8 cellular contexts compared by ENCODE assay signal in the genomic region with DNA sequence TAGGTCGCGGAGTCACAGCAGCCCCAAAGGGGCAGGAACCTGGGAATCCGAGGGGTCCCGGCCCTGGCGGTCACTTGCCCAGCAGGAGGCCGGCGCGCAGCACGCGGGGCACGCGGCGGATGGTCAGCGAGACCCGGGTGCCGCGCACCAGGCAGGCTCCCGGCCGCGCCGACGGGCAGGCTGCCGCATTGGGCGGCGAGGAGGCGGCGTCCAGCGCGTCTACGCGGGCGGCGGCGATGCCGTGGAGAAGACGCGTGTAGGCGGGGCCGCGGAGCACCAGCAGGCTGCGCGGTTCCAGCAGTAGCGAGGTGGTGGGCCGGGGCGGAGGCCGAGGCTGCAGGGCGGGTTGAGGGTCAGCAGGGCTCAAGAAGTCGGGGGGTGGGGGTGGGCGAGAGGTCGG. TPM values are rescaled to one million over a fixed set of nuclear protein-coding genes. Genes with fewer than 3 reads are reported as not detected.
A peak's percentile ranks its signal among the peaks of the same experiment; 100 is the strongest.
DNase-seq lines count a peak whose midpoint lies in the region; ATAC-seq, FAIRE-seq and TF ChIP-seq lines count a peak whose summit lies in the region.

No MANE protein-coding gene starts in this region.

- no peak for TF ChIP-seq CTCF in HFFc6 (IDR thresholded peaks at IDR 0.05)
- no peak for TF ChIP-seq CTCF in GM12878 (IDR thresholded peaks at IDR 0.05 in 2 of 3, conservative IDR thresholded peaks at IDR 0.05 in 1 of 3; ENCODE audit: control insufficient read depth in 2 of 3, extremely low read depth in 1 of 3, insufficient read depth in 1 of 3, low read depth in 3 of 3, low read length in 3 of 3)
- TF ChIP-seq CTCF in sigmoid colon (IDR thresholded peaks at IDR 0.05) = no peak

- H3K4me1 ChIP-seq in SJSA1 (replicated peaks) = peaks cover 14% of the 10 kb centered on the region
- H3K4me1 ChIP-seq in GM12878 (ENCODE audit: control insufficient read depth, insufficient read depth, low read length) = no peaks in the 10 kb centered on the region; the same call in 1 of the 2 replicates
- H3K4me1 ChIP-seq in sigmoid colon = peaks cover 0 to 30% (median 26%) of the 10 kb centered on the region in 4 donors

- no peak overlapping the region for H2AFZ ChIP-seq in GM12878 (ENCODE audit: control insufficient read depth, low read depth, low read length)

- WGBS in GM12878 (ENCODE audit: insufficient coverage, insufficient replicate concordance, low lambda C conversion rate, missing lambda C conversion rate) = 7% methylated on average over 43 of the region's 50 CpGs
- 1 to 2% methylated on average over 50 of the region's 50 CpGs for WGBS in sigmoid colon, 2 donors

- DNase-seq in AG08396 (ENCODE audit: low spot score) (peak; percentile 90), HFFc6 (peak; percentile 32), SJSA1 (ENCODE audit: low read depth in 1 of 2, low spot score in 2 of 2) (no peak), GM12878 (ENCODE audit: low read depth, low spot score) (no peak), hypothalamus (lab: John Stamatoyannopoulos, UW) (peak in 33 of 51 donors; percentile 7 to 76 (median 48)), sigmoid colon (peak; percentile 90), SK-N-DZ (ENCODE audit: low spot score) (no peak)

- H3K27me3 ChIP-seq in SJSA1 (replicated peaks) (no peaks in the 10 kb centered on the region), GM12878 (replicated peaks in 1 of 2; ENCODE audit: control insufficient read depth in 2 of 2, insufficient read depth in 2 of 2, low read length in 1 of 2) (no peaks in the 10 kb centered on the region), sigmoid colon (no peaks in the 10 kb centered on the region)

- H3K4me3 Mint-ChIP-seq in HFFc6 = peak overlapping the region; percentile 80

- peak overlapping the region; percentile 14; the same call in 1 of the 2 replicates for H3K4me3 ChIP-seq in SJSA1
- H3K4me3 ChIP-seq in GM12878 = peak overlapping the region; percentile 47; the same call in 1 of the 2 replicates
- H3K4me3 ChIP-seq in sigmoid colon = peak overlapping the region; percentile 29 to 48 (median 44)

- no peak for TF ChIP-seq POLR2A in GM12878 (IDR thresholded peaks at IDR 0.05; ENCODE audit: low read depth, low read length)
- TF ChIP-seq POLR2A in sigmoid colon (IDR thresholded peaks at IDR 0.05) = no peak

- H3K9me3 Mint-ChIP-seq in HFFc6 = no peaks in the 10 kb centered on the region

- no TSS peak for BruUV-seq in GM12878 (replicated peaks; lab: Mats Ljungman, UMichigan)

- peaks cover 25% of the 10 kb centered on the region for H3K4me1 Mint-ChIP-seq in HFFc6 (ENCODE audit: low read depth)

- H3K27ac ChIP-seq in SJSA1 (no peak overlapping the region), GM12878 (ENCODE audit: control insufficient read depth, insufficient read depth) (no peak overlapping the region), sigmoid colon (peak overlapping the region; percentile 75 to 81 (median 79))

- H3K27me3 Mint-ChIP-seq in HFFc6 (ENCODE audit: insufficient read depth) = peaks cover 3% of the 10 kb centered on the region

- POLR2A ChIA-PET in GM12878 (lab: Charles Lee) = interaction anchor here (1.5 kb wide), 1 partner anchor 12 kb away, joined by 5 read pairs; no protein-coding TSS in a partner anchor

- H3K27ac Mint-ChIP-seq in HFFc6 = peak overlapping the region; percentile 32; the same call in 1 of the 2 replicates

- H3K79me2 ChIP-seq in GM12878 (ENCODE audit: control insufficient read depth, insufficient read depth, low read length) = peaks cover 9% of the 10 kb centered on the region

- SMC1A ChIA-PET in GM12878 (lab: Charles Lee; ENCODE audit: uncharacterized antibody, unreplicated experiment) = interaction anchor here (0.6 kb wide), 1 partner anchor 35 kb away, joined by 3 read pairs; no protein-coding TSS in a partner anchor

- TF ChIP-seq EP300 in GM12878 (IDR thresholded peaks at IDR 0.05; ENCODE audit: borderline replicate concordance in 1 of 2, control insufficient read depth in 1 of 2, low read depth in 2 of 2, low read length in 2 of 2) (no peak), sigmoid colon (IDR thresholded peaks at IDR 0.05) (no peak)

- H3K9me3 ChIP-seq in SJSA1 (replicated peaks) = no peaks in the 10 kb centered on the region
- no peaks in the 10 kb centered on the region for H3K9me3 ChIP-seq in GM12878 (replicated peaks; ENCODE audit: control insufficient read depth, insufficient read depth, low read length)
- H3K9me3 ChIP-seq in sigmoid colon = no peaks in the 10 kb centered on the region

- ATAC-seq in GM12878 = peak; percentile 61
- no peak for ATAC-seq in GM19324 (IDR thresholded peaks at IDR 0.05; ENCODE audit: low FRiP score, unreplicated experiment)

- RAD21 ChIA-PET in GM12878 (lab: Charles Lee; ENCODE audit: unreplicated experiment) = no interaction called here

- no peak for TF ChIP-seq RAD21 in GM12878 (IDR thresholded peaks at IDR 0.05; ENCODE audit: insufficient read depth, low read depth, low read length)

- H4K20me1 ChIP-seq in GM12878 (ENCODE audit: control insufficient read depth, insufficient read depth) = no peaks in the 10 kb centered on the region

- peak overlapping the region; percentile 66; the same call in 1 of the 2 replicates for H3K4me2 ChIP-seq in GM12878 (ENCODE audit: control insufficient read depth, insufficient read depth)

- H3K36me3 Mint-ChIP-seq in HFFc6 (ENCODE audit: low read depth) = no peaks in the 10 kb centered on the region

- intact Hi-C loops in GM12878 (cut with micrococcal nuclease; ENCODE audit: unreplicated experiment) (no loop called here), sigmoid colon (cut with DNase I) (no loop called here)

- no peak overlapping the region for H3K9ac ChIP-seq in GM12878 (ENCODE audit: control insufficient read depth, insufficient read depth, low read length)

- H3K36me3 ChIP-seq in SJSA1 (no peaks in the 10 kb centered on the region), GM12878 (ENCODE audit: control insufficient read depth in 2 of 2, insufficient read depth in 2 of 2, low read length in 1 of 2) (no peaks in the 10 kb centered on the region), sigmoid colon (no peaks in the 10 kb centered on the region)

- FAIRE-seq in GM12878 (lab: Jason Lieb, UNC) = no peak

- in situ Hi-C loops in GM12878 (cut with MboI) = no loop called here

- CTCF ChIA-PET in GM12878 (lab: Yijun Ruan, JAX) = interaction anchor here (1.7 kb wide), 1 partner anchor 11 kb away, joined by 6 read pairs; no protein-coding TSS in a partner anchor

RNA-seq across cellular contexts. Expression of gene SYNE4, which starts 0.6 kb away (rescaled TPM):
- total RNA-seq in HFFc6 (2021; fragmentation: NEBNext Ultra II Directional; extraction: Animal tissue kit (Norgen Biotek cat#: 25700)) = under 1 TPM; 0.07 to 0.40 (median 0.29) TPM
- 0.26 TPM in 1 of 2 replicates, not detected in the other for total RNA-seq in SJSA1 (2014; rRNA removed; shearing (Covaris generic))
- total RNA-seq in GM12878 (2013; cell fraction: nucleolus; rRNA removed) = 1.1 and 2.2 TPM in 2 replicates
- total RNA-seq in GM12878 (2014; rRNA removed) = 0.68 and 0.87 TPM in 2 replicates
- total RNA-seq in GM12878 (2014; rRNA removed; fragmentation: Illumina TruSeq; extraction: Trizol) = 0.09 and 0.76 TPM in 2 replicates
- total RNA-seq in GM12878 (2021) = 0.72 and 1.2 TPM in 2 replicates
- 0.47 TPM for polyA plus RNA-seq in GM12878 (2011; ENCODE audit: low read depth)
- 0.90 and 1.1 TPM in 2 replicates for polyA plus RNA-seq in GM12878 (2011; rRNA removed)
- 0.73 and 1.2 TPM in 2 replicates for polyA plus RNA-seq in GM12878 (2011; cell fraction: cytosol; rRNA removed)
- polyA plus RNA-seq in GM12878 (2011; cell fraction: nucleus; rRNA removed) = 7.5 and 7.7 TPM in 2 replicates
- 1.1 and 1.3 TPM in 2 replicates for polyA plus RNA-seq in GM12878 (2012)
- 0.68 and 0.93 TPM in 2 replicates for polyA plus RNA-seq in GM12878 (2014; fragmentation: Illumina TruSeq; extraction: Trizol)
- polyA plus RNA-seq in GM12878 (2014; fragmentation: Nextera tagmentation; extraction: Ambion mirVana) = under 1 TPM; 0.35 to 0.69 TPM
- polyA plus RNA-seq in GM12878 (2014; rRNA removed) = 0.72 and 1.2 TPM in 2 replicates
- under 1 TPM; 0.71 to 0.81 TPM for polyA plus RNA-seq in GM12878 (2016; fragmentation: Nextera tagmentation; extraction: Ambion mirVana)
- 0.29 and 1.1 TPM in 2 replicates for polyA minus RNA-seq in GM12878 (2011; rRNA and poly(A)+ RNA removed)
- polyA minus RNA-seq in GM12878 (2011; cell fraction: cytosol; rRNA and poly(A)+ RNA removed) = not detected in 2 replicates
- 0.85 and 1.8 TPM in 2 replicates for polyA minus RNA-seq in GM12878 (2011; cell fraction: nucleus; rRNA and poly(A)+ RNA removed)
- total RNA-seq in sigmoid colon = under 1 TPM; 0.28 to 0.82 (median 0.76) TPM
- polyA plus RNA-seq in sigmoid colon = 1 to 10 TPM; 3.9 to 7.8 (median 6.0) TPM
- 0.73 and 0.95 TPM in 2 replicates for polyA plus RNA-seq in SK-N-DZ (2014; cell fraction: cytosol; rRNA removed)
- polyA plus RNA-seq in SK-N-DZ (2014; cell fraction: nucleus; rRNA removed) = 4.6 and 5.3 TPM in 2 replicates

RNA-seq across cellular contexts. Expression of gene ALKBH6, which starts 4.8 kb away (rescaled TPM):
- total RNA-seq in HFFc6 (2021; fragmentation: NEBNext Ultra II Directional; extraction: Animal tissue kit (Norgen Biotek cat#: 25700)) = 10 to 100 TPM; 25.3 to 31.5 (median 28.5) TPM
- 17.1 and 37.1 TPM in 2 replicates for total RNA-seq in SJSA1 (2014; rRNA removed; shearing (Covaris generic))
- 23.5 and 26.3 TPM in 2 replicates for total RNA-seq in GM12878 (2013; cell fraction: nucleolus; rRNA removed)
- total RNA-seq in GM12878 (2014; rRNA removed) (37.1 and 42.5 TPM in 2 replicates), GM12878 (2014; rRNA removed; fragmentation: Illumina TruSeq; extraction: Trizol) (22.0 and 22.7 TPM in 2 replicates), GM12878 (2021) (31.4 and 32.0 TPM in 2 replicates), sigmoid colon (10 to 100 TPM; 19.9 to 31.7 (median 26.6) TPM)
- 32.0 TPM for polyA plus RNA-seq in GM12878 (2011; ENCODE audit: low read depth)
- polyA plus RNA-seq in GM12878 (2011; rRNA removed) (30.5 and 40.9 TPM in 2 replicates), GM12878 (2014; fragmentation: Illumina TruSeq; extraction: Trizol) (31.5 and 37.2 TPM in 2 replicates), GM12878 (2014; fragmentation: Nextera tagmentation; extraction: Ambion mirVana) (1 to 10 TPM; 1.2 to 1.6 TPM), GM12878 (2014; rRNA removed) (54.8 and 56.5 TPM in 2 replicates), GM12878 (2016; fragmentation: Nextera tagmentation; extraction: Ambion mirVana) (10 to 100 TPM; 35.2 to 41.8 TPM), sigmoid colon (10 to 100 TPM; 12.0 to 24.4 (median 12.5) TPM)
- polyA plus RNA-seq in GM12878 (2011; cell fraction: cytosol; rRNA removed) = 37.2 and 50.9 TPM in 2 replicates
- 91.3 and 99.2 TPM in 2 replicates for polyA plus RNA-seq in GM12878 (2011; cell fraction: nucleus; rRNA removed)
- 37.8 and 42.7 TPM in 2 replicates for polyA plus RNA-seq in GM12878 (2012)
- polyA minus RNA-seq in GM12878 (2011; rRNA and poly(A)+ RNA removed) = 7.6 and 15.2 TPM in 2 replicates
- 7.6 and 9.1 TPM in 2 replicates for polyA minus RNA-seq in GM12878 (2011; cell fraction: cytosol; rRNA and poly(A)+ RNA removed)
- polyA minus RNA-seq in GM12878 (2011; cell fraction: nucleus; rRNA and poly(A)+ RNA removed) = 11.8 and 22.0 TPM in 2 replicates
- polyA plus RNA-seq in SK-N-DZ (2014; cell fraction: cytosol; rRNA removed) = 31.8 and 36.6 TPM in 2 replicates
- polyA plus RNA-seq in SK-N-DZ (2014; cell fraction: nucleus; rRNA removed) = 65.3 and 129 TPM in 2 replicates

RNA-seq across cellular contexts. Expression of gene SDHAF1, which starts 14.2 kb away (rescaled TPM):
- total RNA-seq in HFFc6 (2021; fragmentation: NEBNext Ultra II Directional; extraction: Animal tissue kit (Norgen Biotek cat#: 25700)) = 10 to 100 TPM in 2 of 6 experiments, 1 to 10 TPM in 4; 8.2 to 12.5 (median 8.9) TPM
- 34.4 and 53.4 TPM in 2 replicates for total RNA-seq in SJSA1 (2014; rRNA removed; shearing (Covaris generic))
- total RNA-seq in GM12878 (2013; cell fraction: nucleolus; rRNA removed) = 15.3 and 17.0 TPM in 2 replicates
- total RNA-seq in GM12878 (2014; rRNA removed) = 41.2 and 42.5 TPM in 2 replicates
- total RNA-seq in GM12878 (2014; rRNA removed; fragmentation: Illumina TruSeq; extraction: Trizol) = 14.6 and 15.6 TPM in 2 replicates
- total RNA-seq in GM12878 (2021) = 30.9 and 32.7 TPM in 2 replicates
- 7.9 TPM for polyA plus RNA-seq in GM12878 (2011; ENCODE audit: low read depth)
- polyA plus RNA-seq in GM12878 (2011; rRNA removed) = 13.2 and 17.9 TPM in 2 replicates
- 30.7 and 42.4 TPM in 2 replicates for polyA plus RNA-seq in GM12878 (2011; cell fraction: cytosol; rRNA removed)
- 24.2 and 26.3 TPM in 2 replicates for polyA plus RNA-seq in GM12878 (2011; cell fraction: nucleus; rRNA removed)
- 17.7 and 19.5 TPM in 2 replicates for polyA plus RNA-seq in GM12878 (2012)
- 3.4 and 9.0 TPM in 2 replicates for polyA plus RNA-seq in GM12878 (2014; fragmentation: Illumina TruSeq; extraction: Trizol)
- 1 to 10 TPM in 1 of 2 experiments, under 1 TPM in 1; 0.74 to 3.3 TPM for polyA plus RNA-seq in GM12878 (2014; fragmentation: Nextera tagmentation; extraction: Ambion mirVana)
- 45.6 and 46.5 TPM in 2 replicates for polyA plus RNA-seq in GM12878 (2014; rRNA removed)
- 10 to 100 TPM; 32.3 to 36.1 TPM for polyA plus RNA-seq in GM12878 (2016; fragmentation: Nextera tagmentation; extraction: Ambion mirVana)
- 3.8 and 10.5 TPM in 2 replicates for polyA minus RNA-seq in GM12878 (2011; rRNA and poly(A)+ RNA removed)
- polyA minus RNA-seq in GM12878 (2011; cell fraction: cytosol; rRNA and poly(A)+ RNA removed) = 6.1 and 8.4 TPM in 2 replicates
- polyA minus RNA-seq in GM12878 (2011; cell fraction: nucleus; rRNA and poly(A)+ RNA removed) = 7.9 and 15.3 TPM in 2 replicates
- total RNA-seq in sigmoid colon = 100 to 1,000 TPM in 1 of 4 donors, 10 to 100 TPM in 3; 56.2 to 135 (median 68.9) TPM
- polyA plus RNA-seq in sigmoid colon = 10 to 100 TPM; 19.2 to 28.2 (median 24.0) TPM
- 74.6 and 93.5 TPM in 2 replicates for polyA plus RNA-seq in SK-N-DZ (2014; cell fraction: cytosol; rRNA removed)
- polyA plus RNA-seq in SK-N-DZ (2014; cell fraction: nucleus; rRNA removed) = 52.2 and 66.7 TPM in 2 replicates

RNA-seq across cellular contexts. Expression of gene CLIP3, which starts 23.5 kb away (rescaled TPM):
- 10 to 100 TPM; 62.2 to 93.1 (median 83.9) TPM for total RNA-seq in HFFc6 (2021; fragmentation: NEBNext Ultra II Directional; extraction: Animal tissue kit (Norgen Biotek cat#: 25700))
- 1.5 and 2.3 TPM in 2 replicates for total RNA-seq in SJSA1 (2014; rRNA removed; shearing (Covaris generic))
- 1.0 and 1.1 TPM in 2 replicates for total RNA-seq in GM12878 (2013; cell fraction: nucleolus; rRNA removed)
- 0.34 and 1.9 TPM in 2 replicates for total RNA-seq in GM12878 (2014; rRNA removed)
- total RNA-seq in GM12878 (2014; rRNA removed; fragmentation: Illumina TruSeq; extraction: Trizol) = 0.14 and 0.27 TPM in 2 replicates
- total RNA-seq in GM12878 (2021) = 0.59 and 0.69 TPM in 2 replicates
- 0.89 TPM for polyA plus RNA-seq in GM12878 (2011; ENCODE audit: low read depth)
- polyA plus RNA-seq in GM12878 (2011; rRNA removed) = 0.30 and 0.45 TPM in 2 replicates
- 0.24 and 0.57 TPM in 2 replicates for polyA plus RNA-seq in GM12878 (2011; cell fraction: cytosol; rRNA removed)
- polyA plus RNA-seq in GM12878 (2011; cell fraction: nucleus; rRNA removed) = 2.9 and 3.7 TPM in 2 replicates
- 1.8 and 1.9 TPM in 2 replicates for polyA plus RNA-seq in GM12878 (2012)
- 0.47 and 0.86 TPM in 2 replicates for polyA plus RNA-seq in GM12878 (2014; fragmentation: Illumina TruSeq; extraction: Trizol)
- polyA plus RNA-seq in GM12878 (2014; fragmentation: Nextera tagmentation; extraction: Ambion mirVana) = under 1 TPM in 1 of 2 experiments, not detected in 1; 0.09 TPM
- polyA plus RNA-seq in GM12878 (2014; rRNA removed) = 0.27 and 0.33 TPM in 2 replicates
- 1 to 10 TPM; 1.9 to 2.7 TPM for polyA plus RNA-seq in GM12878 (2016; fragmentation: Nextera tagmentation; extraction: Ambion mirVana)
- polyA minus RNA-seq in GM12878 (2011; rRNA and poly(A)+ RNA removed) = 0.51 and 1.7 TPM in 2 replicates
- polyA minus RNA-seq in GM12878 (2011; cell fraction: cytosol; rRNA and poly(A)+ RNA removed) = not detected in 2 replicates
- polyA minus RNA-seq in GM12878 (2011; cell fraction: nucleus; rRNA and poly(A)+ RNA removed) = 1.1 and 2.3 TPM in 2 replicates
- total RNA-seq in sigmoid colon = 10 to 100 TPM; 22.5 to 53.7 (median 28.3) TPM
- 1 to 10 TPM; 1.2 to 9.7 (median 6.0) TPM for polyA plus RNA-seq in sigmoid colon
- polyA plus RNA-seq in SK-N-DZ (2014; cell fraction: cytosol; rRNA removed) = 5.6 and 6.8 TPM in 2 replicates
- 2.9 and 8.4 TPM in 2 replicates for polyA plus RNA-seq in SK-N-DZ (2014; cell fraction: nucleus; rRNA removed)

RNA-seq across cellular contexts. Expression of gene THAP8, which starts 44.9 kb away (rescaled TPM):
- 1 to 10 TPM; 5.2 to 6.4 (median 5.5) TPM for total RNA-seq in HFFc6 (2021; fragmentation: NEBNext Ultra II Directional; extraction: Animal tissue kit (Norgen Biotek cat#: 25700))
- 1.1 and 4.2 TPM in 2 replicates for total RNA-seq in SJSA1 (2014; rRNA removed; shearing (Covaris generic))
- 1.5 and 3.0 TPM in 2 replicates for total RNA-seq in GM12878 (2013; cell fraction: nucleolus; rRNA removed)
- total RNA-seq in GM12878 (2014; rRNA removed) = 1.6 and 4.4 TPM in 2 replicates
- 0.40 and 0.41 TPM in 2 replicates for total RNA-seq in GM12878 (2014; rRNA removed; fragmentation: Illumina TruSeq; extraction: Trizol)
- 1.7 and 2.4 TPM in 2 replicates for total RNA-seq in GM12878 (2021)
- polyA plus RNA-seq in GM12878 (2011; ENCODE audit: low read depth) = 0.96 TPM
- polyA plus RNA-seq in GM12878 (2011; rRNA removed) = 1.8 and 2.8 TPM in 2 replicates
- 3.3 and 5.6 TPM in 2 replicates for polyA plus RNA-seq in GM12878 (2011; cell fraction: cytosol; rRNA removed)
- 4.9 and 5.2 TPM in 2 replicates for polyA plus RNA-seq in GM12878 (2011; cell fraction: nucleus; rRNA removed)
- 2.6 and 3.9 TPM in 2 replicates for polyA plus RNA-seq in GM12878 (2012)
- 0.55 and 0.91 TPM in 2 replicates for polyA plus RNA-seq in GM12878 (2014; fragmentation: Illumina TruSeq; extraction: Trizol)
- under 1 TPM; 0.24 to 0.35 TPM for polyA plus RNA-seq in GM12878 (2014; fragmentation: Nextera tagmentation; extraction: Ambion mirVana)
- polyA plus RNA-seq in GM12878 (2014; rRNA removed) = 3.6 TPM in 2 replicates
- 1 to 10 TPM; 4.2 TPM for polyA plus RNA-seq in GM12878 (2016; fragmentation: Nextera tagmentation; extraction: Ambion mirVana)
- polyA minus RNA-seq in GM12878 (2011; rRNA and poly(A)+ RNA removed) = 1.8 and 4.2 TPM in 2 replicates
- 1.5 and 4.8 TPM in 2 replicates for polyA minus RNA-seq in GM12878 (2011; cell fraction: cytosol; rRNA and poly(A)+ RNA removed)
- 2.4 and 3.1 TPM in 2 replicates for polyA minus RNA-seq in GM12878 (2011; cell fraction: nucleus; rRNA and poly(A)+ RNA removed)
- total RNA-seq in sigmoid colon = 10 to 100 TPM; 12.6 to 23.9 (median 18.9) TPM
- 1 to 10 TPM; 5.8 to 9.0 (median 6.5) TPM for polyA plus RNA-seq in sigmoid colon
- 8.6 and 8.7 TPM in 2 replicates for polyA plus RNA-seq in SK-N-DZ (2014; cell fraction: cytosol; rRNA removed)
- 1.1 and 2.1 TPM in 2 replicates for polyA plus RNA-seq in SK-N-DZ (2014; cell fraction: nucleus; rRNA removed)

Comparison
In these comparisons a context has a peak if more than half of its experiments do, and no peak if none do; other contexts are left out.
1. DNase-seq: peak in AG08396 (single experiment), HFFc6 (single experiment), hypothalamus (33 of 51) and sigmoid colon (single experiment); none in SJSA1 (0 of 2), GM12878 (single experiment) and SK-N-DZ (single experiment).
2. H3K27ac ChIP-seq: peak in sigmoid colon (4 of 4); none in SJSA1 (single experiment) and GM12878 (single experiment).
3. Peak in every context shown above with its lines, with median percentiles within 50 percentile points of each other: H3K4me3 ChIP-seq.